8 cellular contexts compared by ENCODE assay signal in the genomic region with DNA sequence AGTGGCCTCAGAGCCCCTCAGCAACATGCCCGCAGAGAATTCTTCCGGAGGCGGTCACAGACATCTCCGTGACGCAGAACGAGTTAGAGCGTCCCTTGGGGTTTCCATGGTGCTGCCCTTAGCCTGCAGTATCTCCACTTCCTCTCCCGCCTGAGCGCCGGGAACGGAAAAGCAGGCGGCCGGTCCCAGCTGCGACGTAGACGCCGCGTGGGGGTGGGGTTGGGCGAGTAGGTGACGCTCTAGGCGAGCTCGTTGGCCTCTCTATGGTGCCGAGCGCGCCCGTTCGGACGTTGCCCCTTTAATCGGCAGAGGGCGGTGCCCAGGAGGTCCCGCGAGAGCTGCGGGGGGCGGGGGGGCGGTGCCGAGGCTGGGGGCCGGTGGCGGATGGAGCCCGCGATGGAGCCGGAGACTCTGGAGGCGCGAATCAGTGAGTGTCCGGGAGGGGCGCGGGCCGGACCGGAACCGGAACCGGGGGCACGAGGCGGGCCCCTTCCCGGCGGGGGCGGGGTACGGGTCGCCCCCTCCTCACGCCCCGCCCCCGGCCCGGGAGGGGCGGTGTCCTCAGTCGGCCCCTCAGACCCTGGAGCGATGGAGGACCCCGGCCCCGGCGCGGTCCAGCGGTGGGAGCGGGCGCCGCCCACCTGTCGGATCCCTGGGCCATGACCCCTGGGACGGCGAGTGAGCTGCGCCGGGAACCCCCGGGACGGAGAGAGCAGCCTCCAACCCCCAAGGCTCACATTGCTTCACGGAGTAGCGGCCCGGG. TPM values are rescaled to one million over a fixed set of nuclear protein-coding genes. Genes with fewer than 3 reads are reported as not detected.
A peak's percentile ranks its signal among the peaks of the same experiment; 100 is the strongest.
DNase-seq lines count a peak whose midpoint lies in the region; ATAC-seq and TF ChIP-seq lines count a peak whose summit lies in the region.

A gene with protein sequence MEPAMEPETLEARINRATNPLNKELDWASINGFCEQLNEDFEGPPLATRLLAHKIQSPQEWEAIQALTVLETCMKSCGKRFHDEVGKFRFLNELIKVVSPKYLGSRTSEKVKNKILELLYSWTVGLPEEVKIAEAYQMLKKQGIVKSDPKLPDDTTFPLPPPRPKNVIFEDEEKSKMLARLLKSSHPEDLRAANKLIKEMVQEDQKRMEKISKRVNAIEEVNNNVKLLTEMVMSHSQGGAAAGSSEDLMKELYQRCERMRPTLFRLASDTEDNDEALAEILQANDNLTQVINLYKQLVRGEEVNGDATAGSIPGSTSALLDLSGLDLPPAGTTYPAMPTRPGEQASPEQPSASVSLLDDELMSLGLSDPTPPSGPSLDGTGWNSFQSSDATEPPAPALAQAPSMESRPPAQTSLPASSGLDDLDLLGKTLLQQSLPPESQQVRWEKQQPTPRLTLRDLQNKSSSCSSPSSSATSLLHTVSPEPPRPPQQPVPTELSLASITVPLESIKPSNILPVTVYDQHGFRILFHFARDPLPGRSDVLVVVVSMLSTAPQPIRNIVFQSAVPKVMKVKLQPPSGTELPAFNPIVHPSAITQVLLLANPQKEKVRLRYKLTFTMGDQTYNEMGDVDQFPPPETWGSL (plus strand): TSS at position 358 of the 763 bp plus-strand sequence. CDS start 27 bp downstream, at position 385.

- peak within 1 kb of the TSS; percentile 91 for H3K4me3 Mint-ChIP-seq in T-helper 1 cell treated with Interleukin-12 subunit alpha and Interleukin-12 subunit beta and Interleukin-4 antibody, amounts not matched to agents 30 μg/mL and 1 μg/mL, for 36 hours

- DNase-seq in NCI-H1694 treated with DMSO at 0.1 percent for 48 hours (lab: John Stamatoyannopoulos, UW) (peak; percentile 97), amniotic stem cell (lab: John Stamatoyannopoulos, UW) (peak; percentile 97), heart right ventricle (peak; percentile 95 to 96), posterior vena cava (ENCODE audit: low spot score) (peak; percentile 99), upper lobe of left lung (peak; percentile 96 to 97)

- peaks cover 45% of the 10 kb centered on the region for H3K4me1 Mint-ChIP-seq in T-helper 1 cell treated with Interleukin-12 subunit alpha and Interleukin-12 subunit beta and Interleukin-4 antibody, amounts not matched to agents 30 μg/mL and 1 μg/mL, for 36 hours (ENCODE audit: low read depth)

- H3K27ac ChIP-seq in heart right ventricle (peak within 1 kb of the TSS; percentile 76 to 98 (median 95)), upper lobe of left lung (peak within 1 kb of the TSS; percentile 88 to 96 (median 93))

- WGBS in heart right ventricle, 2 donors = 1% methylated on average over 74 to 82 of the region's 82 CpGs
- 0 to 3% methylated on average over 7 to 42 of the region's 82 CpGs for WGBS in upper lobe of left lung, 2 donors

- peak within 1 kb of the TSS; percentile 61 to 97 (median 84) for H3K4me3 ChIP-seq in heart right ventricle
- peak within 1 kb of the TSS; percentile 82 to 97 (median 90) for H3K4me3 ChIP-seq in upper lobe of left lung

- ATAC-seq in HG02885 (IDR thresholded peaks at IDR 0.05; ENCODE audit: poor library complexity, unreplicated experiment) (peak; percentile 82), heart right ventricle (peak; percentile 90 to 96 (median 94)), upper lobe of left lung (ENCODE audit: low FRiP score in 2 of 2) (peak; percentile 94 to 96)

- TF ChIP-seq EP300 in upper lobe of left lung (IDR thresholded peaks at IDR 0.05) = peak in 3 of 4 donors; percentile 3 to 33 (median 27)

- peaks cover 5% of the 10 kb centered on the region for H3K27me3 Mint-ChIP-seq in T-helper 1 cell treated with Interleukin-12 subunit alpha and Interleukin-12 subunit beta and Interleukin-4 antibody, amounts not matched to agents 30 μg/mL and 1 μg/mL, for 36 hours (ENCODE audit: low read depth)

- no peaks in the 10 kb centered on the region for H3K9me3 Mint-ChIP-seq in T-helper 1 cell treated with Interleukin-12 subunit alpha and Interleukin-12 subunit beta and Interleukin-4 antibody, amounts not matched to agents 30 μg/mL and 1 μg/mL, for 36 hours

- H3K9me3 ChIP-seq in heart right ventricle = no peaks in the 10 kb centered on the region
- H3K9me3 ChIP-seq in upper lobe of left lung = no peaks in the 10 kb centered on the region

- intact Hi-C loops in heart right ventricle (cut with DNase I) (no loop called here), posterior vena cava (cut with DNase I) (no loop called here)

- peak in 2 of 9 donors; percentile 4 to 8 for TF ChIP-seq CTCF in heart right ventricle (IDR thresholded peaks at IDR 0.05)
- TF ChIP-seq CTCF in upper lobe of left lung (IDR thresholded peaks at IDR 0.05) = peak in 4 of 6 experiments; percentile 16 to 29 (median 18)

- no peaks in the 10 kb centered on the region for H3K36me3 Mint-ChIP-seq in T-helper 1 cell treated with Interleukin-12 subunit alpha and Interleukin-12 subunit beta and Interleukin-4 antibody, amounts not matched to agents 30 μg/mL and 1 μg/mL, for 36 hours (ENCODE audit: low read depth)

- no peaks in the 10 kb centered on the region for H3K27me3 ChIP-seq in heart right ventricle
- no peaks in the 10 kb centered on the region for H3K27me3 ChIP-seq in upper lobe of left lung

- H3K36me3 ChIP-seq in heart right ventricle (peaks cover 0 to under 1% (median 0%) of the 10 kb centered on the region in 9 donors), upper lobe of left lung (no peaks in the 10 kb centered on the region)

- H3K4me1 ChIP-seq in heart right ventricle (peaks cover 7 to 50% (median 36%) of the 10 kb centered on the region in 9 donors), upper lobe of left lung (peaks cover 27 to 58% (median 48%) of the 10 kb centered on the region in 4 donors)

- peak; percentile 49 for TF ChIP-seq POLR2A in GM15510 (IDR thresholded peaks at IDR 0.05; ENCODE audit: borderline replicate concordance, extremely low read depth, insufficient read length)
- peak in 2 of 4 donors; percentile 60 to 63 for TF ChIP-seq POLR2A in upper lobe of left lung (IDR thresholded peaks at IDR 0.05)

- H3K27ac Mint-ChIP-seq in T-helper 1 cell treated with Interleukin-12 subunit alpha and Interleukin-12 subunit beta and Interleukin-4 antibody, amounts not matched to agents 30 μg/mL and 1 μg/mL, for 36 hours = peak within 1 kb of the TSS; percentile 97

RNA-seq across cellular contexts. Expression of the gene that starts here (rescaled TPM):
- total RNA-seq in heart right ventricle (10 to 100 TPM; 22.9 to 32.6 (median 25.4) TPM), posterior vena cava (10 to 100 TPM; 30.0 to 31.2 TPM), upper lobe of left lung (100 to 1,000 TPM in 2 of 6 donors, 10 to 100 TPM in 4; 52.4 to 226 (median 68.3) TPM)
- polyA plus RNA-seq in heart right ventricle = 10 to 100 TPM; 31.0 to 39.7 TPM

Comparison
In these comparisons a context has a peak if more than half of its experiments do, and no peak if none do; other contexts are left out.
1. Peak in every context shown above with its lines: DNase-seq, ATAC-seq, H3K4me3 ChIP-seq and H3K27ac ChIP-seq.